1 cellular context compared by ENCODE assay signal in the genomic region with DNA sequence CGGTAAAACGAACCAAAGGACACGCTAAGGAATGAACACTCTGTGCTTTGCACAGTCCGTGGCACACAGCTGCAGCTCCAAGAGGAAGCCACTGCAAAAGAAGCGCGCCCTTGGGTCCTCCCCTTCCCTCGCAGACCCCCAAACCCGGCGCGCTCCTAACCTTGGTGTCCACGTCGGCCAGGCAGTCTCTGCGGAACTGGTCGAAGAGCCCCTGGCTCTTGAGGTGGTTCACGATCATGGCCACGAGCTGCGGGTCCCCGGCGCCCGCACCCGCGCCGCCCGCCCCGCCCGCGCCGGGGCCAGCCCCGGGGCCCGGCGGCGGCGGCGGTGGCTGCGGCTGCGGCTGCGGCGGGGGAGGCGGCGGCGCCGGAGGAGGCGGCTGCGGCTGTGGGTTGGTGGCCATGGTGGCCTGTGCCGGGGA.
TF ChIP-seq lines count a peak whose summit lies in the region.

No MANE protein-coding gene starts in this region.

TF ChIP-seq in GM23338, 12 proteins besides CTCF, POLR2A, EP300 and RAD21 (continued from another document):
- TF ChIP-seq JUNB (IDR thresholded peaks at IDR 0.05; ENCODE audit: unreplicated experiment): no peak
- no peak for TF ChIP-seq NANOG (IDR thresholded peaks at IDR 0.05; ENCODE audit: borderline replicate concordance)
- no peak for TF ChIP-seq EZH2phosphoT487 (IDR thresholded peaks at IDR 0.05; ENCODE audit: unreplicated experiment)
- no peak for TF ChIP-seq STAT1 (IDR thresholded peaks at IDR 0.05; ENCODE audit: unreplicated experiment)
- no peak for TF ChIP-seq POLR2AphosphoS5 (IDR thresholded peaks at IDR 0.05; ENCODE audit: low read depth)
- no peak for TF ChIP-seq CREB1 (CRISPR knock-in tag; IDR thresholded peaks at IDR 0.05; ENCODE audit: low read depth)
- TF ChIP-seq ETS1 (IDR thresholded peaks at IDR 0.05): no peak
- TF ChIP-seq ZNF331 (CRISPR knock-in tag; IDR thresholded peaks at IDR 0.05; ENCODE audit: low read depth): no peak
- TF ChIP-seq, protein P1, sequence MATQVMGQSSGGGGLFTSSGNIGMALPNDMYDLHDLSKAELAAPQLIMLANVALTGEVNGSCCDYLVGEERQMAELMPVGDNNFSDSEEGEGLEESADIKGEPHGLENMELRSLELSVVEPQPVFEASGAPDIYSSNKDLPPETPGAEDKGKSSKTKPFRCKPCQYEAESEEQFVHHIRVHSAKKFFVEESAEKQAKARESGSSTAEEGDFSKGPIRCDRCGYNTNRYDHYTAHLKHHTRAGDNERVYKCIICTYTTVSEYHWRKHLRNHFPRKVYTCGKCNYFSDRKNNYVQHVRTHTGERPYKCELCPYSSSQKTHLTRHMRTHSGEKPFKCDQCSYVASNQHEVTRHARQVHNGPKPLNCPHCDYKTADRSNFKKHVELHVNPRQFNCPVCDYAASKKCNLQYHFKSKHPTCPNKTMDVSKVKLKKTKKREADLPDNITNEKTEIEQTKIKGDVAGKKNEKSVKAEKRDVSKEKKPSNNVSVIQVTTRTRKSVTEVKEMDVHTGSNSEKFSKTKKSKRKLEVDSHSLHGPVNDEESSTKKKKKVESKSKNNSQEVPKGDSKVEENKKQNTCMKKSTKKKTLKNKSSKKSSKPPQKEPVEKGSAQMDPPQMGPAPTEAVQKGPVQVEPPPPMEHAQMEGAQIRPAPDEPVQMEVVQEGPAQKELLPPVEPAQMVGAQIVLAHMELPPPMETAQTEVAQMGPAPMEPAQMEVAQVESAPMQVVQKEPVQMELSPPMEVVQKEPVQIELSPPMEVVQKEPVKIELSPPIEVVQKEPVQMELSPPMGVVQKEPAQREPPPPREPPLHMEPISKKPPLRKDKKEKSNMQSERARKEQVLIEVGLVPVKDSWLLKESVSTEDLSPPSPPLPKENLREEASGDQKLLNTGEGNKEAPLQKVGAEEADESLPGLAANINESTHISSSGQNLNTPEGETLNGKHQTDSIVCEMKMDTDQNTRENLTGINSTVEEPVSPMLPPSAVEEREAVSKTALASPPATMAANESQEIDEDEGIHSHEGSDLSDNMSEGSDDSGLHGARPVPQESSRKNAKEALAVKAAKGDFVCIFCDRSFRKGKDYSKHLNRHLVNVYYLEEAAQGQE (IDR thresholded peaks at IDR 0.05; ENCODE audit: unreplicated experiment): no peak
- no peak for TF ChIP-seq ZNF114 (CRISPR knock-in tag; IDR thresholded peaks at IDR 0.05)
